Comparison of ENCODE assay signal across 1 cellular context in genomic region chr4:915041-915474, GRCh38.
TF ChIP-seq lines count a peak whose summit lies in the region.

No MANE protein-coding gene starts in this region.

TF ChIP-seq in GM12878, 131 proteins besides CTCF, POLR2A, EP300 and RAD21:
- TF ChIP-seq NR2F1 (conservative IDR thresholded peaks at IDR 0.05) (0 out of 2 replicates have a peak, but pooled peaks have one; percentile 28), IKZF1 (conservative IDR thresholded peaks at IDR 0.05) (peak; percentile 44), IKZF2 (IDR thresholded peaks at IDR 0.05) (peak; percentile 43 to 57; a peak in 2 of 4 replicates), RUNX3 (IDR thresholded peaks at IDR 0.05; ENCODE audit: low read length) (peak; percentile 64), RBBP5 (conservative IDR thresholded peaks at IDR 0.05) (no peak), PAX5 (IDR thresholded peaks at IDR 0.05; ENCODE audit: borderline replicate concordance, low read depth, low read length) (0 out of 2 replicates have a peak, but pooled peaks have one; percentile 18), SPI1 (IDR thresholded peaks at IDR 0.05; ENCODE audit: borderline replicate concordance, insufficient read depth, low read depth, low read length) (peak; percentile 62; the same call in 1 of the 2 replicates), MEF2A (IDR thresholded peaks at IDR 0.05; ENCODE audit: insufficient read depth, low read depth, low read length) (0 out of 2 replicates have a peak, but pooled peaks have one; percentile 10), CEBPB (IDR thresholded peaks at IDR 0.05; ENCODE audit: borderline replicate concordance in 1 of 2, low read depth in 2 of 2, low read length in 2 of 2) (no peak), EED (IDR thresholded peaks at IDR 0.05; ENCODE audit: low read depth) (peak; percentile 62)
